Comparison of ENCODE assay signal across 13 cellular contexts in genomic region chr22:47031628-47031915, GRCh38.
"Had no signal": no experiment of that assay in that cellular context is flagged by ENCODE, and none has a peak within 500 bp of the region (broad histone marks: within the 10 kb centered on the region; RNA-seq: fewer than 3 reads in every experiment).

No MANE protein-coding gene starts in this region.

- ATAC-seq: effector memory CD8-positive, alpha-beta T cell; stimulated activated naive CD8-positive, alpha-beta T cell treated with anti-CD3 and anti-CD28 coated beads, Interleukin-15, amount 100 ng/mL, for 72 hours had no signal

- H3K27me3 ChIP-seq: foreskin keratinocyte had no signal

- H3K4me1 ChIP-seq: prostate gland had no signal

- H3K27ac ChIP-seq: foreskin keratinocyte, thoracic aorta had no signal

- H3K36me3 ChIP-seq: prostate gland, thoracic aorta had no signal

- H3K4me3 ChIP-seq: prostate gland, thoracic aorta had no signal

- DNase-seq: activated CD4-positive, alpha-beta T cell treated with anti-CD3 and anti-CD28 coated beads, Interleukin-2, amount 50 U/mL, for 4 hours; activated gamma-delta T cell; dermis blood vessel endothelial cell; effector memory CD8-positive, alpha-beta T cell; foreskin keratinocyte; glutamatergic neuron; hypothalamus; islet precursor cell; small intestine; stimulated activated CD4-positive, alpha-beta T cell treated with anti-CD3 and anti-CD28 coated beads, Interleukin-4, amount 100 ng/mL, for 1 hour; stimulated activated naive CD8-positive, alpha-beta T cell treated with anti-CD3 and anti-CD28 coated beads, Interleukin-15, amount 100 ng/mL, for 72 hours had no signal

- H3K9me3 ChIP-seq: prostate gland, thoracic aorta had no signal
